27 cellular contexts compared by ENCODE assay signal in the genomic region with DNA sequence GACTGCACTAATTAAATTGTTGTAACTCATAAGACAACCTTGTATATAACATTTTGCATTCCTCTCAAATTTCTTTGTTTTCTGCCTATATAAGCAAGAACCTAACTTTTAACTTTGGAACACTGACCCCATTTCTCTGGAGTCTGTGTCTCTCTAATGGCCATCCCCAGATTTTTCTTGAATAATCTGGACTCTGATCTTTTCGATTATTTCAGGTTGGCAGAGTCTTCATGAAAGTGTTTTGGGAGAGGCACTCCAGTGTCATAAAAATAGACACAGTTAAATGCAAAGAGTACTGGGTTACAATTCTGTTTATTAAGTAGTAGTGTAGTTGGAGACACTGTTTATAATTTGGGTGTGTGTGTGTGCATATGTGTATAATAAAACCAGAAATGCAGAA.
"Had no signal": no experiment of that assay in that cellular context is flagged by ENCODE, and none has a peak within 500 bp of the region (broad histone marks: within the 10 kb centered on the region; RNA-seq: fewer than 3 reads in every experiment).

No MANE protein-coding gene starts in this region.

- H3K4me1 ChIP-seq: stomach, suprapubic skin, testis, thyroid gland, tibial artery, transverse colon, upper lobe of left lung, upper lobe of right lung, uterus, vagina had no signal

- H3K27ac ChIP-seq: stomach, suprapubic skin, testis, thoracic aorta, thyroid gland, tibial artery, tibial nerve, transverse colon, upper lobe of left lung, upper lobe of right lung, uterus, vagina had no signal

- H3K36me3 ChIP-seq: stomach, suprapubic skin, thoracic aorta, thyroid gland, tibial artery, tibial nerve, transverse colon, upper lobe of left lung, upper lobe of right lung, uterus, vagina had no signal

- H3K9me3 ChIP-seq: stomach, suprapubic skin, testis, thoracic aorta, thyroid gland, tibial artery, tibial nerve, transverse colon, upper lobe of left lung, upper lobe of right lung, uterus, vagina had no signal

- H3K4me3 ChIP-seq: stomach, suprapubic skin, testis, thoracic aorta, thyroid gland, tibial artery, tibial nerve, transverse colon, upper lobe of left lung, upper lobe of right lung, uterus, vagina had no signal

- FAIRE-seq: urothelium cell line had no signal

- DNase-seq: stimulated activated CD4-positive, alpha-beta T cell treated with anti-CD3 and anti-CD28 coated beads, Interleukin-2, amount 100 ng/mL, for 48 hours; stimulated activated CD4-positive, alpha-beta T cell treated with anti-CD3 and anti-CD28 coated beads, Interleukin-4, amount 100 ng/mL, for 1 hour; stimulated activated CD4-positive, alpha-beta T cell treated with anti-CD3 and anti-CD28 coated beads, Interleukin-4, amount 100 ng/mL, for 24 hours; stimulated activated CD4-positive, alpha-beta T cell treated with anti-CD3 and anti-CD28 coated beads, Interleukin-4, amount 100 ng/mL, for 4 hours; stimulated activated CD8-positive, alpha-beta memory T cell treated with anti-CD3 and anti-CD28 coated beads, Interleukin-4, amount 100 ng/mL, for 48 hours; stimulated activated naive B cell treated with anti-CD40 and anti-IgM and Interleukin-4, amounts not matched to agents 10 μg/mL and 1 μg/mL and 100 μg/mL, for 72 hours; stimulated activated naive CD4-positive, alpha-beta T cell; stimulated activated naive CD4-positive, alpha-beta T cell treated with Interleukin-2 at 50 U/mL for 16 hours; stimulated activated naive CD8-positive, alpha-beta T cell treated with anti-CD3 and anti-CD28 coated beads, Interleukin-15, amount 100 ng/mL, for 72 hours; stimulated activated naive CD8-positive, alpha-beta T cell treated with anti-CD3 and anti-CD28 coated beads, Interleukin-15, Interleukin-2, amounts not matched to agents 100 U/mL and 50 U/mL, for 24 hours; stomach; substantia nigra; testis; thyroid gland; tibial artery; transverse colon; trophoblast cell; upper lobe of left lung; upper lobe of right lung; uterus had no signal

- H3K27me3 ChIP-seq: stomach, suprapubic skin, testis, thyroid gland, tibial artery, tibial nerve, transverse colon, upper lobe of left lung, upper lobe of right lung, uterus, vagina had no signal

- ATAC-seq: stimulated activated effector memory CD8-positive, alpha-beta T cell treated with anti-CD3 and anti-CD28 coated beads, Interleukin-12 subunit alpha, Interleukin-12 subunit beta, amount 100 ng/mL, for 72 hours; stimulated activated memory B cell treated with anti-CD40 and anti-IgM and Interleukin-4, amounts not matched to agents 10 μg/mL and 1 μg/mL and 100 μg/mL, for 72 hours; stimulated activated naive B cell treated with anti-CD40 and anti-IgM and Interleukin-4, amounts not matched to agents 10 μg/mL and 1 μg/mL and 100 μg/mL, for 72 hours; stimulated activated naive CD8-positive, alpha-beta T cell treated with anti-CD3 and anti-CD28 coated beads, Interleukin-15, amount 100 ng/mL, for 72 hours; stimulated activated naive CD8-positive, alpha-beta T cell treated with anti-CD3 and anti-CD28 coated beads, Interleukin-15, Interleukin-2, amounts not matched to agents 100 U/mL and 50 U/mL, for 24 hours; upper lobe of right lung had no signal
